In genomic region chr7:7642081-7642480, GRCh38 we compare ENCODE assay signal across 12 cellular contexts. TPM values are rescaled to one million over a fixed set of nuclear protein-coding genes. Genes with fewer than 3 reads are reported as not detected.
A peak's percentile ranks its signal among the peaks of the same experiment; 100 is the strongest.
DNase-seq lines count a peak whose midpoint lies in the region; ATAC-seq and TF ChIP-seq lines count a peak whose summit lies in the region.
"Had no signal": no experiment of that assay in that cellular context is flagged by ENCODE, and none has a peak within 500 bp of the region (broad histone marks: within the 10 kb centered on the region; RNA-seq: fewer than 3 reads in every experiment).

No MANE protein-coding gene starts in this region.

- H3K4me1 Mint-ChIP-seq in activated T-cell treated with anti-CD3 and anti-CD28 coated beads, Interleukin-2, amount 50 U/mL, for 24 hours (ENCODE audit: low read depth), result peaks cover 63% of the 10 kb centered on the region
- H3K4me1 Mint-ChIP-seq in T-cell (peaks cover 64 to 70% (median 66%) of the 10 kb centered on the region in 3 donors), glutamatergic neuron (ENCODE audit: low read depth, unreplicated experiment) (peaks cover 2% of the 10 kb centered on the region)
- H3K4me1 Mint-ChIP-seq in stimulated activated naive CD8-positive, alpha-beta T cell treated with anti-CD3 and anti-CD28 coated beads, Interleukin-15, amount 100 ng/mL, for 72 hours, result peaks cover 63% of the 10 kb centered on the region

- TF ChIP-seq CTCF in glutamatergic neuron (IDR thresholded peaks at IDR 0.05; ENCODE audit: partially characterized antibody, unreplicated experiment), result no peak

- no peak for DNase-seq in activated T-cell treated with anti-CD3 and anti-CD28 coated beads, Interleukin-2, amount 50 U/mL, for 24 hours
- no peak for DNase-seq in activated T-cell treated with anti-CD3 and anti-CD28 coated beads for 4 hours
- DNase-seq in T-cell, result no peak
- no peak for DNase-seq in glutamatergic neuron
- DNase-seq in stimulated activated naive CD8-positive, alpha-beta T cell treated with anti-CD3 and anti-CD28 coated beads, Interleukin-15, amount 100 ng/mL, for 72 hours, result no peak
- no peak for DNase-seq in midbrain (lab: John Stamatoyannopoulos, UW)
- no peak for DNase-seq in GDM1 (lab: John Stamatoyannopoulos, UW)
- DNase-seq: aorta, C1 segment of cervical spinal cord, NCI-H1092 treated with DMSO at 0.1 percent for 48 hours had no signal

- peaks cover 10% of the 10 kb centered on the region for H3K9me3 Mint-ChIP-seq in activated T-cell treated with anti-CD3 and anti-CD28 coated beads, Interleukin-2, amount 50 U/mL, for 24 hours
- H3K9me3 Mint-ChIP-seq in T-cell (no peaks in the 10 kb centered on the region), glutamatergic neuron (ENCODE audit: unreplicated experiment) (no peaks in the 10 kb centered on the region)
- H3K9me3 Mint-ChIP-seq in stimulated activated naive CD8-positive, alpha-beta T cell treated with anti-CD3 and anti-CD28 coated beads, Interleukin-15, amount 100 ng/mL, for 72 hours, result peaks cover 0 to 6% of the 10 kb centered on the region in 2 donors

- ATAC-seq in T-cell (replicated peaks in 1 of 4), result no peak
- ATAC-seq in stimulated activated naive CD8-positive, alpha-beta T cell treated with anti-CD3 and anti-CD28 coated beads, Interleukin-15, amount 100 ng/mL, for 72 hours, result no peak
- no peak for ATAC-seq in HG03159 (IDR thresholded peaks at IDR 0.05; ENCODE audit: unreplicated experiment)
- ATAC-seq: sciatic nerve had no signal

- H3K4me3 Mint-ChIP-seq in activated T-cell treated with anti-CD3 and anti-CD28 coated beads, Interleukin-2, amount 50 U/mL, for 24 hours, result peak overlapping the region; percentile 98
- peak overlapping the region; percentile 97 to 98 (median 97) for H3K4me3 Mint-ChIP-seq in T-cell
- peak overlapping the region; percentile 95 for H3K4me3 Mint-ChIP-seq in glutamatergic neuron (ENCODE audit: unreplicated experiment)
- peak overlapping the region; percentile 93 to 97 for H3K4me3 Mint-ChIP-seq in stimulated activated naive CD8-positive, alpha-beta T cell treated with anti-CD3 and anti-CD28 coated beads, Interleukin-15, amount 100 ng/mL, for 72 hours

- CTCF ChIA-PET in T-cell (lab: Charles Lee), result interaction anchor here (0.7 to 3.7 kb wide), 4 partner anchors 39 to 123 kb away, joined by 3 to 25 read pairs (median 4); no protein-coding TSS in a partner anchor

- no peaks in the 10 kb centered on the region for H3K27me3 Mint-ChIP-seq in activated T-cell treated with anti-CD3 and anti-CD28 coated beads, Interleukin-2, amount 50 U/mL, for 24 hours
- H3K27me3 Mint-ChIP-seq in T-cell (no peaks in the 10 kb centered on the region), glutamatergic neuron (ENCODE audit: unreplicated experiment) (peaks cover 5% of the 10 kb centered on the region)
- no peaks in the 10 kb centered on the region for H3K27me3 Mint-ChIP-seq in stimulated activated naive CD8-positive, alpha-beta T cell treated with anti-CD3 and anti-CD28 coated beads, Interleukin-15, amount 100 ng/mL, for 72 hours

- H3K36me3 Mint-ChIP-seq in activated T-cell treated with anti-CD3 and anti-CD28 coated beads, Interleukin-2, amount 50 U/mL, for 24 hours (ENCODE audit: low read depth), result peaks cover 78% of the 10 kb centered on the region
- H3K36me3 Mint-ChIP-seq in T-cell, result peaks cover 33% of the 10 kb centered on the region
- no peaks in the 10 kb centered on the region for H3K36me3 Mint-ChIP-seq in glutamatergic neuron (ENCODE audit: unreplicated experiment)

- H3K27ac Mint-ChIP-seq in activated T-cell treated with anti-CD3 and anti-CD28 coated beads, Interleukin-2, amount 50 U/mL, for 24 hours, result peak overlapping the region; percentile 99
- peak overlapping the region in 1 of 2 donors; percentile 91 for H3K27ac Mint-ChIP-seq in T-cell
- H3K27ac Mint-ChIP-seq in glutamatergic neuron (ENCODE audit: unreplicated experiment), result peak overlapping the region; percentile 52
- no peak overlapping the region for H3K27ac Mint-ChIP-seq in stimulated activated naive CD8-positive, alpha-beta T cell treated with anti-CD3 and anti-CD28 coated beads, Interleukin-15, amount 100 ng/mL, for 72 hours

- POLR2A ChIA-PET in T-cell (lab: Charles Lee), result interaction anchor here in 1 of 2 donors (0.6 to 3.0 kb wide), 3 partner anchors 13 to 566 kb away, joined by 3 to 20 read pairs (median 3); no protein-coding TSS in a partner anchor

RNA-seq across cellular contexts. Expression of gene UMAD1, which starts 1.5 kb away (rescaled TPM):
- total RNA-seq in T-cell (10 to 100 TPM; 13.8 to 19.8 (median 16.6) TPM), glutamatergic neuron (ENCODE audit: unreplicated experiment) (5.2 TPM)

Comparison
In these comparisons a context has a peak if more than half of its experiments do, and no peak if none do; other contexts are left out.
1. H3K27ac Mint-ChIP-seq: peak in activated T-cell treated with anti-CD3 and anti-CD28 coated beads, Interleukin-2, amount 50 U/mL, for 24 hours (single experiment) and glutamatergic neuron (single experiment); none in stimulated activated naive CD8-positive, alpha-beta T cell treated with anti-CD3 and anti-CD28 coated beads, Interleukin-15, amount 100 ng/mL, for 72 hours (0 of 2).
2. Peak in every context shown above with its lines, with median percentiles within 50 percentile points of each other: H3K4me3 Mint-ChIP-seq.